ENCODE assay signal across 8 cellular contexts in the genomic region with DNA sequence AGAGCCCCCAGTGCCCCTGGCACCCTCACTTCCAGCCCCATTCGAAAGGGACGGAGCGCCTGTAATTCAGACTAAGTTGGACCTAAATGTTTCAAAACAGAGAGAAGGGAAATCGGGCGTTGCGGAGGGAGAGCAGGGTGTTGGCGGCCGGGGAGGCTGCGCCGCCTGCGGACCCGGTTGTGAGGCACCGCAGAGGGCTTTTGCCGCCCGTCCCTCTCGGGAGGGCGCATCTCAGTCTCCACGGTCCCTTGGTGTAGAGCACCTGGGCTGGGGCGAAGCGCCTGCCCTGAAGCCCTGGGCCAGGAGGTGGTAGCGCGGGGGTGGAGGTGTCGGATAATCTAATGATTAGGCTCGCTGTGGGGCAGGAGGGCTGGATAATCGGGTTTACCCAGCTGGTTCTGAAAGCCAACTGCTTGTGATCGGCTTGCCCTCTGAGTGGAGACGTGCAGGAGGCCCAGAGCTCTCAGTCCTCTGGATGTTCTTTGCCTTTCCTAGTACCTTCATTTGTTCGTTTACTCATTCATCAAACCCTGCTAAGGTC. TPM values are rescaled to one million over a fixed set of nuclear protein-coding genes. Genes with fewer than 3 reads are reported as not detected.
A peak's percentile ranks its signal among the peaks of the same experiment; 100 is the strongest.
DNase-seq lines count a peak whose midpoint lies in the region; ATAC-seq and TF ChIP-seq lines count a peak whose summit lies in the region.

No MANE protein-coding gene starts in this region.

- peak overlapping the region; percentile 95 for H3K27ac Mint-ChIP-seq in endothelial cell (ENCODE audit: unreplicated experiment)

- H3K4me1 ChIP-seq in HUES64 (ENCODE audit: insufficient read depth, low read length) (peaks cover 14% of the 10 kb centered on the region), mucosa of stomach (ENCODE audit: control insufficient read depth, insufficient read depth, low read length) (peaks cover 6% of the 10 kb centered on the region)

- peak overlapping the region; percentile 97 for H3K4me3 Mint-ChIP-seq in endothelial cell (ENCODE audit: unreplicated experiment)

- H3K27me3 Mint-ChIP-seq in endothelial cell (ENCODE audit: unreplicated experiment) = peaks cover 12% of the 10 kb centered on the region

- no peaks in the 10 kb centered on the region for H3K9me3 Mint-ChIP-seq in endothelial cell (ENCODE audit: unreplicated experiment)

- H3K4me1 Mint-ChIP-seq in endothelial cell (ENCODE audit: unreplicated experiment) = peaks cover 33% of the 10 kb centered on the region

- H3K27me3 ChIP-seq in HUES64 (ENCODE audit: insufficient read depth, low read length) = peaks cover 36% of the 10 kb centered on the region
- no peaks in the 10 kb centered on the region for H3K27me3 ChIP-seq in mucosa of stomach (ENCODE audit: control insufficient read depth, insufficient read depth, low read length)

- H3K36me3 ChIP-seq in HUES64 (ENCODE audit: insufficient read depth, low read length) (no peaks in the 10 kb centered on the region), mucosa of stomach (ENCODE audit: control insufficient read depth, insufficient read depth, low read length) (no peaks in the 10 kb centered on the region)

- ATAC-seq in GM21576 (IDR thresholded peaks at IDR 0.05; ENCODE audit: unreplicated experiment) = no peak

- H3K27ac ChIP-seq in HUES64 (ENCODE audit: low read depth, low read length) = no peak overlapping the region

- TF ChIP-seq CTCF in endothelial cell (IDR thresholded peaks at IDR 0.05; ENCODE audit: unreplicated experiment) = no peak

- H3K36me3 Mint-ChIP-seq in endothelial cell (ENCODE audit: low read depth, unreplicated experiment) = peaks cover 12% of the 10 kb centered on the region

- 2% methylated on average over 28 of the region's 28 CpGs for WGBS in HUES64

- H3K9me3 ChIP-seq in HUES64 (ENCODE audit: insufficient read depth, low read depth, low read length) = no peaks in the 10 kb centered on the region
- H3K9me3 ChIP-seq in mucosa of stomach (ENCODE audit: control insufficient read depth, low read length) = no peaks in the 10 kb centered on the region

- H3K9ac ChIP-seq in HUES64 (ENCODE audit: low read depth, low read length) (peak overlapping the region; percentile 72), mucosa of stomach (ENCODE audit: low read length) (peak overlapping the region; percentile 89)

- H3K4me3 ChIP-seq in HUES64 (ENCODE audit: low read length) = peak overlapping the region; percentile 96
- H3K4me3 ChIP-seq in mucosa of stomach (ENCODE audit: low read length) = peak overlapping the region; percentile 85

- DNase-seq in DMS79 treated with DMSO at 0.1 percent for 48 hours (lab: John Stamatoyannopoulos, UW) (peak; percentile 60), DMS79 (lab: John Stamatoyannopoulos, UW) (no peak), endothelial cell (ENCODE audit: low spot score) (no peak)
- DNase-seq in activated CD4-positive, alpha-beta T cell treated with anti-CD3 and anti-CD28 coated beads, Interleukin-2, amount 50 U/mL, for 4 hours = peak; percentile 7 to 9
- DNase-seq in stimulated activated naive CD4-positive, alpha-beta T cell (lab: John Stamatoyannopoulos, UW) = peak; percentile 21 to 61 (median 40)

RNA-seq across cellular contexts. Expression of a gene that starts 0.9 kb away (rescaled TPM):
- 21.1 TPM for polyA plus RNA-seq in HUES64 (2013, experiment 1 of 2)
- 21.2 TPM for polyA plus RNA-seq in HUES64 (2013, experiment 2 of 2)
- 103 TPM for total RNA-seq in endothelial cell (ENCODE audit: unreplicated experiment)

Comparison
In these comparisons a context has a peak if more than half of its experiments do, and no peak if none do; other contexts are left out.
1. DNase-seq: peak in DMS79 treated with DMSO at 0.1 percent for 48 hours (single experiment), activated CD4-positive, alpha-beta T cell treated with anti-CD3 and anti-CD28 coated beads, Interleukin-2, amount 50 U/mL, for 4 hours (2 of 2) and stimulated activated naive CD4-positive, alpha-beta T cell (6 of 6); none in DMS79 (single experiment) and endothelial cell (single experiment).